In the genomic region with DNA sequence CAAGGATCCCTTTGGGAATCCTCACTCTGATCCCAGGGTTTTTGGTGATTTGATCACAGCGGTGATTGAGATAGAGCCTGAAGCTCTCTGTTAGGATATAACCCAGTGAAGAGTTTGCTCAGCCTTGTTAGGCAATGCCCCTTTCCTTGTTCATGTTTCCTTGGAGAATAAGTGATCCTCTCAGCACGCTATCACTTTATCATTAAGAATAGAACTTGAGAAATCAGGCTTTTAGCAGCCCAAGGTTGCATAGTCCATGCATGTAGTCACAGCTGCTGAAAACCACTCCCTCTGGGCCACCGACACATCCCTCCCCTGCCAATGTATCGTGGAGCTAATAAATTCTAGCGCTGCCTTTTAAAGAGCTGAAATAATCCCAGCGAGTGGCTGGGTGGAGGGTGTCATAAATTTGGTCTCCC, we compare ENCODE assay signal across 14 cellular contexts.
DNase-seq lines count a peak whose midpoint lies in the region; ATAC-seq and TF ChIP-seq lines count a peak whose summit lies in the region.
"Had no signal": no experiment of that assay in that cellular context is flagged by ENCODE, and none has a peak within 500 bp of the region (broad histone marks: within the 10 kb centered on the region; RNA-seq: fewer than 3 reads in every experiment).

No MANE protein-coding gene starts in this region.

- H3K9ac ChIP-seq in mesenchymal stem cell (ENCODE audit: low read length), result peak overlapping the region; percentile 86

- 79% methylated on average over 5 of the region's 6 CpGs for WGBS in mesenchymal stem cell

- intact Hi-C loops in dorsolateral prefrontal cortex (cut with DNase I), result loop anchor here (2.0 to 5.0 kb wide), 2 partner anchors 21 to 144 kb away; no protein-coding TSS in a partner anchor

- H3K4me1 ChIP-seq in mesenchymal stem cell (ENCODE audit: control insufficient read depth, insufficient read depth, low read depth, low read length), result peaks cover 5% of the 10 kb centered on the region

- H3K36me3 Mint-ChIP-seq in stimulated activated naive B cell treated with anti-CD40 and anti-IgM and Interleukin-4, amounts not matched to agents 10 μg/mL and 1 μg/mL and 100 μg/mL, for 72 hours, result peaks cover under 1 to 3% of the 10 kb centered on the region in 2 donors

- H3K4me3 ChIP-seq in dorsolateral prefrontal cortex, result peak overlapping the region in 57 of 59 donors; percentile 6 to 63 (median 39)
- peak overlapping the region in 1 of 2 experiments; percentile 70 for H3K4me3 ChIP-seq in mesenchymal stem cell (ENCODE audit: insufficient read depth in 1 of 2, low read depth in 1 of 2, low read length in 2 of 2)

- no peak overlapping the region for H2BK120ac ChIP-seq in mesenchymal stem cell (ENCODE audit: low read depth, low read length)

- H3K79me1 ChIP-seq in mesenchymal stem cell (replicated peaks; ENCODE audit: low read length, poor library complexity, severe bottlenecking), result peaks cover 12% of the 10 kb centered on the region

- H3K23ac ChIP-seq in mesenchymal stem cell (ENCODE audit: low read length in 2 of 2), result no peak overlapping the region

- no peak overlapping the region for H4K8ac ChIP-seq in mesenchymal stem cell (ENCODE audit: low read length)

- H3K14ac ChIP-seq in mesenchymal stem cell (ENCODE audit: low read length in 2 of 2), result no peak overlapping the region

- peak overlapping the region; percentile 18 to 98 (median 85) for H3K27ac ChIP-seq in dorsolateral prefrontal cortex
- H3K27ac ChIP-seq in mesenchymal stem cell (ENCODE audit: low read length, poor library complexity, severe bottlenecking), result peak overlapping the region; percentile 97
- H3K27ac ChIP-seq in temporal lobe (ENCODE audit: low read depth, low read length), result peak overlapping the region; percentile 78

- H4K91ac ChIP-seq in mesenchymal stem cell (ENCODE audit: low read length), result no peak overlapping the region

- DNase-seq in LHCN-M2 (ENCODE audit: low read depth), result peak; percentile 81
- no peak for DNase-seq in dorsolateral prefrontal cortex
- DNase-seq in mesenchymal stem cell, result peak; percentile 77
- DNase-seq in stimulated activated naive B cell treated with anti-CD40 and anti-IgM and Interleukin-4, amounts not matched to agents 10 μg/mL and 1 μg/mL and 100 μg/mL, for 72 hours, result no peak
- DNase-seq in activated CD4-positive, alpha-beta T cell treated with anti-CD3 and anti-CD28 coated beads, Interleukin-2, amount 50 U/mL, for 48 hours, result no peak
- DNase-seq in NCI-H2171 (lab: John Stamatoyannopoulos, UW), result no peak
- no peak for DNase-seq in RKO (ENCODE audit: low spot score)
- DNase-seq: activated B cell treated with CpG ODN at 0.5 μM for 24 hours; activated gamma-delta T cell treated with Interleukin-2 at 50 U/mL for 16 hours; NCI-H1417 treated with DMSO at 0.1 percent for 48 hours; stimulated activated CD4-positive, alpha-beta T cell treated with anti-CD3 and anti-CD28 coated beads, Interleukin-15, amount 100 ng/mL, for 24 hours; stomach had no signal

- H2BK12ac ChIP-seq in mesenchymal stem cell (ENCODE audit: low read length in 2 of 2), result no peak overlapping the region

- peaks cover 8 to 20% of the 10 kb centered on the region in 2 donors for H3K27me3 Mint-ChIP-seq in stimulated activated naive B cell treated with anti-CD40 and anti-IgM and Interleukin-4, amounts not matched to agents 10 μg/mL and 1 μg/mL and 100 μg/mL, for 72 hours
- H3K27me3 Mint-ChIP-seq: activated B cell treated with CpG ODN at 0.5 μM for 24 hours had no signal

- no peak overlapping the region for H3K18ac ChIP-seq in mesenchymal stem cell (ENCODE audit: low read depth in 1 of 2, low read length in 2 of 2)

- H2AFZ ChIP-seq in mesenchymal stem cell (ENCODE audit: low read depth, low read length), result no peak overlapping the region

- peaks cover 10 to 29% of the 10 kb centered on the region in 2 donors for H3K4me1 Mint-ChIP-seq in stimulated activated naive B cell treated with anti-CD40 and anti-IgM and Interleukin-4, amounts not matched to agents 10 μg/mL and 1 μg/mL and 100 μg/mL, for 72 hours

- peak overlapping the region; percentile 84 for H3K4me2 ChIP-seq in mesenchymal stem cell (ENCODE audit: low read length, poor library complexity, severe bottlenecking)

- no peak for ATAC-seq in stimulated activated naive B cell treated with anti-CD40 and anti-IgM and Interleukin-4, amounts not matched to agents 10 μg/mL and 1 μg/mL and 100 μg/mL, for 72 hours (replicated peaks)
- ATAC-seq: left lobe of liver had no signal

- H3K4ac ChIP-seq in mesenchymal stem cell (ENCODE audit: low read depth in 1 of 2, low read length in 2 of 2), result no peak overlapping the region

- H3K9me3 Mint-ChIP-seq in stimulated activated naive B cell treated with anti-CD40 and anti-IgM and Interleukin-4, amounts not matched to agents 10 μg/mL and 1 μg/mL and 100 μg/mL, for 72 hours, result peaks cover 5 to 6% of the 10 kb centered on the region in 2 donors

- H2BK5ac ChIP-seq in mesenchymal stem cell (ENCODE audit: low read depth, low read length, poor library complexity, severe bottlenecking), result peak overlapping the region; percentile 79

- H3K27me3 ChIP-seq in dorsolateral prefrontal cortex (no peaks in the 10 kb centered on the region), mesenchymal stem cell (ENCODE audit: control insufficient read depth in 1 of 2, insufficient read depth in 1 of 2, low read length in 2 of 2) (no peaks in the 10 kb centered on the region)
- H3K27me3 ChIP-seq: stomach had no signal

- H2BK15ac ChIP-seq in mesenchymal stem cell (ENCODE audit: low read depth, poor library complexity, severe bottlenecking), result no peak overlapping the region

- H2AK5ac ChIP-seq in mesenchymal stem cell (ENCODE audit: low read length, severe bottlenecking), result peak overlapping the region; percentile 55

- peaks cover 5 to 7% of the 10 kb centered on the region in 2 experiments for H3K36me3 ChIP-seq in mesenchymal stem cell (ENCODE audit: control insufficient read depth in 1 of 2, insufficient read depth in 2 of 2, low read depth in 1 of 2, low read length in 2 of 2)
- H3K36me3 ChIP-seq: stomach had no signal

- no peak overlapping the region for H3K27ac Mint-ChIP-seq in stimulated activated naive B cell treated with anti-CD40 and anti-IgM and Interleukin-4, amounts not matched to agents 10 μg/mL and 1 μg/mL and 100 μg/mL, for 72 hours
- H3K27ac Mint-ChIP-seq: activated B cell treated with CpG ODN at 0.5 μM for 24 hours had no signal

- H3K9me3 ChIP-seq in mesenchymal stem cell (ENCODE audit: control insufficient read depth, low read length), result no peaks in the 10 kb centered on the region
- H3K9me3 ChIP-seq: stomach had no signal

- TF ChIP-seq CTCF in dorsolateral prefrontal cortex (IDR thresholded peaks at IDR 0.05 in 54 of 56, conservative IDR thresholded peaks at IDR 0.05 in 2 of 56; ENCODE audit: low read depth in 1 of 56, partially characterized antibody in 56 of 56), result no peak

- no peak overlapping the region for H3K4me3 Mint-ChIP-seq in stimulated activated naive B cell treated with anti-CD40 and anti-IgM and Interleukin-4, amounts not matched to agents 10 μg/mL and 1 μg/mL and 100 μg/mL, for 72 hours
- H3K4me3 Mint-ChIP-seq: activated B cell treated with CpG ODN at 0.5 μM for 24 hours had no signal

Comparison
In these comparisons a context has a peak if more than half of its experiments do, and no peak if none do; other contexts are left out.
1. DNase-seq: peak in LHCN-M2 (single experiment) and mesenchymal stem cell (single experiment); none in dorsolateral prefrontal cortex (0 of 10), stimulated activated naive B cell treated with anti-CD40 and anti-IgM and Interleukin-4, amounts not matched to agents 10 μg/mL and 1 μg/mL and 100 μg/mL, for 72 hours (single experiment), activated CD4-positive, alpha-beta T cell treated with anti-CD3 and anti-CD28 coated beads, Interleukin-2, amount 50 U/mL, for 48 hours (0 of 2), NCI-H2171 (single experiment) and RKO (single experiment).
2. Peak in every context shown above with its lines, with median percentiles within 50 percentile points of each other: H3K27ac ChIP-seq.